ENCODE assay signal across 1 cellular context in genomic region chr7:84191842-84192241, GRCh38.
TF ChIP-seq lines count a peak whose summit lies in the region.

No MANE protein-coding gene starts in this region.

TF ChIP-seq in A549, 52 proteins besides CTCF, POLR2A, EP300 and RAD21 (continued from another document):
- TF ChIP-seq FOSL2 (IDR thresholded peaks at IDR 0.05) (no peak), FOSL2 (CRISPR knock-in tag; IDR thresholded peaks at IDR 0.05) (no peak), PBX3 (IDR thresholded peaks at IDR 0.05) (no peak), JUNB (IDR thresholded peaks at IDR 0.05) (no peak), RARB (CRISPR knock-in tag; IDR thresholded peaks at IDR 0.05) (no peak)
